In genomic region chr14:97499790-97500481, GRCh38 we compare ENCODE assay signal across 1 cellular context.
TF ChIP-seq lines count a peak whose summit lies in the region.

No MANE protein-coding gene starts in this region.

TF ChIP-seq in GM12878, 131 proteins besides CTCF, POLR2A, EP300 and RAD21 (continued from another document):
- TF ChIP-seq, protein P1, sequence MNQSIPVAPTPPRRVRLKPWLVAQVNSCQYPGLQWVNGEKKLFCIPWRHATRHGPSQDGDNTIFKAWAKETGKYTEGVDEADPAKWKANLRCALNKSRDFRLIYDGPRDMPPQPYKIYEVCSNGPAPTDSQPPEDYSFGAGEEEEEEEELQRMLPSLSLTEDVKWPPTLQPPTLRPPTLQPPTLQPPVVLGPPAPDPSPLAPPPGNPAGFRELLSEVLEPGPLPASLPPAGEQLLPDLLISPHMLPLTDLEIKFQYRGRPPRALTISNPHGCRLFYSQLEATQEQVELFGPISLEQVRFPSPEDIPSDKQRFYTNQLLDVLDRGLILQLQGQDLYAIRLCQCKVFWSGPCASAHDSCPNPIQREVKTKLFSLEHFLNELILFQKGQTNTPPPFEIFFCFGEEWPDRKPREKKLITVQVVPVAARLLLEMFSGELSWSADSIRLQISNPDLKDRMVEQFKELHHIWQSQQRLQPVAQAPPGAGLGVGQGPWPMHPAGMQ (IDR thresholded peaks at IDR 0.05; ENCODE audit: borderline replicate concordance), result no peak
